In the genomic region with DNA sequence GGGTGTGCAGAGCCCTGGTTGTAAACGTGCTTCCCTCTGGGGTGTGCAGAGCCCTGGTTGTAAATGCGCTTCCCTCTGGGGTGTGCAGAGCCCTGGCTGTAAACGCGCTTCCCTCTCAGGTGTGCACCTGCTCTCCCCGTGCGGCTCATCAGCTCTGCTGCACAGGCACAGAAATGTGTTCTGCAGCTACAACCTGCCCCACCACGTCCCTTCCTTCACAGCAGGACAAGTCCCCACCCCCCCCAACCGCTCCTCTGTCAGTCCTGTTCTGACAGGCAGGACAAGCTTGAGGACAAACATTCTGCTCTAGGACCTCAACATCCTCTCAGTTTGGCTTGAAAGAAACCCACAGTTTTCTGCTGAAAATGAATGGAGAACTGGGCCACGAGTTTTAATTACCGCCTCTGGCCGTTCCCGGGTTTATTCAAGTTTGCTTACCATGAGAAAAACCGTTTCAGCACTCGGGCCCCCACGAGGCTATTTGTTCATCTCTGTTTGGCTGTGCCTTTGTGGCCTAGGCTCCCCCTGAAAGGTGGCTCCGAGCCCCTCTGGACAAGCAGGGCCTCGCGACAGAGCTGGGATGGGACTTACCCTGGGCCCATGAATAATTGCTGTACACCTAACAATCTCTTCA, we compare ENCODE assay signal across 1 cellular context.
TF ChIP-seq lines count a peak whose summit lies in the region.

No MANE protein-coding gene starts in this region.

TF ChIP-seq in H1, 55 proteins besides CTCF, POLR2A, EP300 and RAD21:
- no peak for TF ChIP-seq TAF1 (IDR thresholded peaks at IDR 0.05; ENCODE audit: low read depth, low read length)
- TF ChIP-seq, protein P1, sequence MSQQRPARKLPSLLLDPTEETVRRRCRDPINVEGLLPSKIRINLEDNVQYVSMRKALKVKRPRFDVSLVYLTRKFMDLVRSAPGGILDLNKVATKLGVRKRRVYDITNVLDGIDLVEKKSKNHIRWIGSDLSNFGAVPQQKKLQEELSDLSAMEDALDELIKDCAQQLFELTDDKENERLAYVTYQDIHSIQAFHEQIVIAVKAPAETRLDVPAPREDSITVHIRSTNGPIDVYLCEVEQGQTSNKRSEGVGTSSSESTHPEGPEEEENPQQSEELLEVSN (IDR thresholded peaks at IDR 0.05): no peak
- TF ChIP-seq CBX5 (IDR thresholded peaks at IDR 0.05; ENCODE audit: low read depth, low read length): no peak
- TF ChIP-seq CHD2 (IDR thresholded peaks at IDR 0.05; ENCODE audit: low read length): no peak
- no peak for TF ChIP-seq RNF2 (IDR thresholded peaks at IDR 0.05; ENCODE audit: borderline replicate concordance, low read depth, low read length, missing control alignments, poor library complexity, severe bottlenecking)
- no peak for TF ChIP-seq SIX5 (IDR thresholded peaks at IDR 0.05; ENCODE audit: low read depth, low read length)
- TF ChIP-seq TEAD4 (IDR thresholded peaks at IDR 0.05; ENCODE audit: low read depth, low read length): no peak
- no peak for TF ChIP-seq SRF (IDR thresholded peaks at IDR 0.05; ENCODE audit: low read depth, low read length)
- no peak for TF ChIP-seq EGR1 (IDR thresholded peaks at IDR 0.05; ENCODE audit: borderline replicate concordance, low read depth, low read length)
- TF ChIP-seq JUND (IDR thresholded peaks at IDR 0.05; ENCODE audit: low read length): no peak
- TF ChIP-seq HDAC6 (IDR thresholded peaks at IDR 0.05; ENCODE audit: low read depth, low read length): no peak
- no peak for TF ChIP-seq SAP30 (IDR thresholded peaks at IDR 0.05; ENCODE audit: insufficient read depth, insufficient replicate concordance, low read length)
- no peak for TF ChIP-seq RXRA (IDR thresholded peaks at IDR 0.05; ENCODE audit: insufficient read depth, low read depth, low read length)
